ENCODE assay signal across 1 cellular context in genomic region chr19:56974554-56975207, GRCh38.
TF ChIP-seq lines count a peak whose summit lies in the region.

No MANE protein-coding gene starts in this region.

TF ChIP-seq in HepG2, 621 proteins besides CTCF, POLR2A, EP300 and RAD21 (continued from another document and continues in another):
- peak; percentile 11; the same call in 1 of the 2 replicates for TF ChIP-seq THAP9 (CRISPR knock-in tag; IDR thresholded peaks at IDR 0.05; ENCODE audit: borderline replicate concordance)
- no peak for TF ChIP-seq E2F2 (CRISPR knock-in tag; IDR thresholded peaks at IDR 0.05; ENCODE audit: borderline replicate concordance)
- TF ChIP-seq ZNF274 (CRISPR knock-in tag; IDR thresholded peaks at IDR 0.05), result no peak
- TF ChIP-seq DRAP1 (CRISPR knock-in tag; IDR thresholded peaks at IDR 0.05), result peak; percentile 57
- peak; percentile 95 for TF ChIP-seq GATA4 (IDR thresholded peaks at IDR 0.05; ENCODE audit: borderline replicate concordance, low read depth)
- TF ChIP-seq MIER2 (CRISPR knock-in tag; IDR thresholded peaks at IDR 0.05), result no peak
- TF ChIP-seq ZSCAN29 (CRISPR knock-in tag; conservative IDR thresholded peaks at IDR 0.05), result no peak
- TF ChIP-seq ZNF512 (CRISPR knock-in tag; IDR thresholded peaks at IDR 0.05), result peak; percentile 59; the same call in 1 of the 2 replicates
- no peak for TF ChIP-seq RFX5 (IDR thresholded peaks at IDR 0.05; ENCODE audit: low read depth, low read length)
- no peak for TF ChIP-seq ZNF550 (CRISPR knock-in tag; IDR thresholded peaks at IDR 0.05; ENCODE audit: borderline replicate concordance)
- no peak; the same call in 1 of the 2 replicates for TF ChIP-seq ZNF747 (CRISPR knock-in tag; IDR thresholded peaks at IDR 0.05; ENCODE audit: borderline replicate concordance)
- TF ChIP-seq ZNF180 (CRISPR knock-in tag; IDR thresholded peaks at IDR 0.05; ENCODE audit: borderline replicate concordance, low read depth), result no peak
- no peak for TF ChIP-seq ZNF441 (CRISPR knock-in tag; IDR thresholded peaks at IDR 0.05; ENCODE audit: borderline replicate concordance)
- peak; percentile 0 to 65; a peak in 1 of 4 replicates for TF ChIP-seq ATF4 (CRISPR knock-in tag; IDR thresholded peaks at IDR 0.05)
- TF ChIP-seq DNMT3B (CRISPR knock-in tag; conservative IDR thresholded peaks at IDR 0.05), result peak; percentile 50; the same call in 1 of the 2 replicates
- 0 out of 2 replicates have a peak, but pooled peaks have one; percentile 27 for TF ChIP-seq ZFP1 (CRISPR knock-in tag; IDR thresholded peaks at IDR 0.05)
- TF ChIP-seq ZNF367 (CRISPR knock-in tag; IDR thresholded peaks at IDR 0.05; ENCODE audit: borderline replicate concordance), result no peak
- no peak for TF ChIP-seq FOXK2 (IDR thresholded peaks at IDR 0.05)
- TF ChIP-seq ZNF710 (CRISPR knock-in tag; IDR thresholded peaks at IDR 0.05; ENCODE audit: borderline replicate concordance), result peak; percentile 12; the same call in 1 of the 2 replicates
- no peak for TF ChIP-seq CC2D1A (CRISPR knock-in tag; IDR thresholded peaks at IDR 0.05)
- TF ChIP-seq MXD4 (CRISPR knock-in tag; IDR thresholded peaks at IDR 0.05), result no peak; the same call in 1 of the 2 replicates
- no peak for TF ChIP-seq HMGA1 (CRISPR knock-in tag; conservative IDR thresholded peaks at IDR 0.05)
- no peak for TF ChIP-seq ZC3H4 (CRISPR knock-in tag; IDR thresholded peaks at IDR 0.05; ENCODE audit: borderline replicate concordance)
- TF ChIP-seq TCF7 (IDR thresholded peaks at IDR 0.05; ENCODE audit: low read depth), result peak; percentile 95
- peak; percentile 70; the same call in 1 of the 2 replicates for TF ChIP-seq ZNF609 (CRISPR knock-in tag; IDR thresholded peaks at IDR 0.05; ENCODE audit: borderline replicate concordance)
- TF ChIP-seq ZBTB25 (CRISPR knock-in tag; IDR thresholded peaks at IDR 0.05), result peak; percentile 66
- TF ChIP-seq ZMYM2 (CRISPR knock-in tag; IDR thresholded peaks at IDR 0.05), result peak; percentile 60; the same call in 1 of the 2 replicates
- peak; percentile 89 for TF ChIP-seq CHD4 (IDR thresholded peaks at IDR 0.05; ENCODE audit: borderline replicate concordance, low read length)
- no peak for TF ChIP-seq ATF6 (CRISPR knock-in tag; conservative IDR thresholded peaks at IDR 0.05)
- TF ChIP-seq ZNF503 (CRISPR knock-in tag; IDR thresholded peaks at IDR 0.05), result peak; percentile 80; the same call in 1 of the 2 replicates
- no peak for TF ChIP-seq HOXA7 (CRISPR knock-in tag; IDR thresholded peaks at IDR 0.05)
- 0 out of 2 replicates have a peak, but pooled peaks have one; percentile 48 for TF ChIP-seq CCDC6 (CRISPR knock-in tag; IDR thresholded peaks at IDR 0.05)
- TF ChIP-seq ZNF644 (CRISPR knock-in tag; IDR thresholded peaks at IDR 0.05; ENCODE audit: low read depth), result peak; percentile 45; the same call in 1 of the 2 replicates
- no peak for TF ChIP-seq RARG (CRISPR knock-in tag; IDR thresholded peaks at IDR 0.05; ENCODE audit: low read depth)
- no peak for TF ChIP-seq ZNF674 (CRISPR knock-in tag; IDR thresholded peaks at IDR 0.05; ENCODE audit: low read depth)
- peak; percentile 29; the same call in 1 of the 2 replicates for TF ChIP-seq ZSCAN5A (CRISPR knock-in tag; IDR thresholded peaks at IDR 0.05; ENCODE audit: borderline replicate concordance)
- TF ChIP-seq ZNF614 (CRISPR knock-in tag; IDR thresholded peaks at IDR 0.05; ENCODE audit: borderline replicate concordance), result peak; percentile 80; the same call in 1 of the 2 replicates
